In the genomic region with DNA sequence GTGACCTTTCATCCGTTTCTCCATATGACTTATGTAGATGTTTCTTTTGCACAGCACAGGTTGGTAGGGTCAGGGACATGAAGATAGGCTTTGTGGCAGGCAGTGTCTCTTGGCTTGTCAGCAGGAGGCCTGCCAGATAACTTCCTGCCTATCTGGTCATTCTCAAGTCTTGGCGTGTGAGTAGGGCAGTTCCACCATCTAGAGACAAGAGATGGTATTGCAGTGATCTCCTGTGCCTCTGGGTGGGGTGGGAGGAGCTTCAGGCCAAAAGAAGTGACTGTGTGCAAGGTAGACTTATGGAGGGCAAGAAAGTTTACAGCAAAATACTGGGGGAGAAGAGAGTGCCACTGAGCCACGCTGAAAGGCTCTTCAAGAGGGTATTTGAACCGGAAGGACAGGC, we compare ENCODE assay signal across 8 cellular contexts. TPM values are rescaled to one million over a fixed set of nuclear protein-coding genes. Genes with fewer than 3 reads are reported as not detected.
DNase-seq lines count a peak whose midpoint lies in the region; ATAC-seq, FAIRE-seq and TF ChIP-seq lines count a peak whose summit lies in the region.

No MANE protein-coding gene starts in this region.

- WGBS in heart left ventricle, 4 donors: 17 to 20% (median 18%) methylated on average over 4 of the region's 4 CpGs

- TF ChIP-seq CTCF in GM10248 (IDR thresholded peaks at IDR 0.05; ENCODE audit: control extremely low read depth, extremely low read depth, low read depth, missing control alignments) (peak; percentile 78), LNCAP (IDR thresholded peaks at IDR 0.05) (peak; percentile 79), heart left ventricle (IDR thresholded peaks at IDR 0.05) (peak; percentile 70 to 83 (median 79))

- POLR2A ChIA-PET in GM10248 (lab: Yijun Ruan, JAX): interaction anchor here (0.7 kb wide), 1 partner anchor 182 kb away, joined by 9 read pairs; the partner anchor contains the start of gene DCAF1

- peaks cover 10% of the 10 kb centered on the region for H3K36me3 Mint-ChIP-seq in activated naive CD8-positive, alpha-beta T cell

- peak; percentile 71 to 76 (median 72) for ATAC-seq in heart left ventricle

- DNase-seq in GM10248 (ENCODE audit: extremely low spot score) (peak; percentile 89), H54 (ENCODE audit: insufficient read length, low spot score) (peak; percentile 93), SKM-1 treated with dmso at 0.1 percent for 144 hours (lab: John Stamatoyannopoulos, UW; ENCODE audit: unreplicated experiment) (peak; percentile 88), heart left ventricle (peak; percentile 25 to 81 (median 78)), putamen (ENCODE audit: low spot score) (peak; percentile 62), posterior vena cava (ENCODE audit: low spot score) (no peak)

- H3K4me1 Mint-ChIP-seq in activated naive CD8-positive, alpha-beta T cell (ENCODE audit: low read depth): peaks cover 91% of the 10 kb centered on the region

- no peaks in the 10 kb centered on the region for H3K27me3 Mint-ChIP-seq in activated naive CD8-positive, alpha-beta T cell

- no peaks in the 10 kb centered on the region for H3K27me3 ChIP-seq in heart left ventricle

- H3K36me3 ChIP-seq in heart left ventricle: peaks cover 0 to 50% (median 12%) of the 10 kb centered on the region in 9 donors

- H3K9me3 ChIP-seq in heart left ventricle: no peaks in the 10 kb centered on the region

- H3K9me3 Mint-ChIP-seq in activated naive CD8-positive, alpha-beta T cell (ENCODE audit: low read depth): no peaks in the 10 kb centered on the region

- CTCF ChIA-PET in GM10248 (lab: Yijun Ruan, JAX): interaction anchor here (0.6 to 29.3 kb wide), 48 partner anchors 9 to 1112 kb away, joined by 3 to 477 read pairs (median 4); partner anchors contain the start of genes DCAF1, MANF, RBM15B and RRP9

- H3K4me1 ChIP-seq in heart left ventricle: peaks cover 22 to 93% (median 79%) of the 10 kb centered on the region in 12 donors

- peak overlapping the region; percentile 87 for H3K27ac Mint-ChIP-seq in activated naive CD8-positive, alpha-beta T cell

- H3K27ac ChIP-seq in heart left ventricle: peak overlapping the region in 10 of 12 donors; percentile 27 to 92 (median 58)

- TF ChIP-seq POLR2A in H54 (IDR thresholded peaks at IDR 0.05; ENCODE audit: low read depth, low read length): no peak
- no peak for TF ChIP-seq POLR2A in heart left ventricle (IDR thresholded peaks at IDR 0.05)

- FAIRE-seq in H54 (lab: Jason Lieb, UNC): peak; percentile 72

- intact Hi-C loops in heart left ventricle (cut with DNase I) (loop anchor here in 9 of 10 donors (1.0 to 10.0 kb wide), 8 partner anchors 40 to 1067 kb away; partner anchors contain the start of genes DCAF1 (in 4 of the 9), MANF (in 3 of the 9), CISH (in 1 of the 9) and MAPKAPK3 (in 1 of the 9)), posterior vena cava (cut with DNase I) (loop anchor here in 1 of 2 donors (5.0 kb wide), 1 partner anchor 180 kb away; the partner anchor contains the start of gene DCAF1)

- peak overlapping the region in 1 of 12 donors; percentile 17 for H3K4me3 ChIP-seq in heart left ventricle

- H3K4me3 Mint-ChIP-seq in activated naive CD8-positive, alpha-beta T cell: peak overlapping the region; percentile 79

RNA-seq across cellular contexts. Expression of gene TEX264, which starts 11.0 kb away (rescaled TPM):
- 10 to 100 TPM; 29.5 to 64.0 (median 36.9) TPM for total RNA-seq in heart left ventricle
- 10 to 100 TPM; 68.1 to 69.0 TPM for polyA plus RNA-seq in heart left ventricle
- total RNA-seq in posterior vena cava: 10 to 100 TPM; 17.8 to 24.8 TPM

RNA-seq across cellular contexts. Expression of gene GRM2, which starts 24.8 kb away (rescaled TPM):
- under 1 TPM in 7 of 9 donors, not detected in 2; 0.21 to 0.95 (median 0.56) TPM for total RNA-seq in heart left ventricle
- under 1 TPM; 0.03 to 0.11 TPM for polyA plus RNA-seq in heart left ventricle
- under 1 TPM; 0.14 to 0.24 TPM for total RNA-seq in posterior vena cava
